ENCODE assay signal across 21 cellular contexts in the genomic region with DNA sequence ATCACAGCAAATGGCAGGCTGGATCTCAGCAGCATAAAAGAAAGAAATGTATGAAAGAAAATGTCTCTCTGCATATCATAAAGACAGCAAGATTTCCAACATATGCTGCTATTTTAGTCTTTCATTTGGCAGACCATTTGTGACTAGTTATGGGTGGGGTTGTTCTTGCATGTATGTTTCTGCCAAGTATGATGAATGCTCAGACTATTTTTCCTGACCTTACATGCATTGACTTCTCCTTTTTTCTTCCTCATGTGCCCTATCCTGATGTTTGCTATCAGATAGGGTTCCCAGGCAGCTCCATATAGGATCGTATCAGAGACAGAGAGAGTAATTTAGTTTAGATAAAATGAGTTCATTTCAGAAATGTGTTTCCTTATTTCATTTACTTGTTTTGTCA. TPM values are rescaled to one million over a fixed set of nuclear protein-coding genes. Genes with fewer than 3 reads are reported as not detected.
DNase-seq lines count a peak whose midpoint lies in the region; ATAC-seq and TF ChIP-seq lines count a peak whose summit lies in the region.
"Had no signal": no experiment of that assay in that cellular context is flagged by ENCODE, and none has a peak within 500 bp of the region (broad histone marks: within the 10 kb centered on the region; RNA-seq: fewer than 3 reads in every experiment).

No MANE protein-coding gene starts in this region.

- H3K4me3 Mint-ChIP-seq in nephron, result no peak overlapping the region
- H3K4me3 Mint-ChIP-seq in natural killer cell treated with Interleukin-12 subunit alpha and Interleukin-12 subunit beta and Interleukin-15 and Interleukin-18, amount 100 ng/mL, for 72 hours, result no peak overlapping the region
- H3K4me3 Mint-ChIP-seq: HFFc6, T-cell had no signal

- H3K4me2 ChIP-seq in fibroblast of lung (ENCODE audit: extremely low read depth, insufficient read depth, low read length), result peak overlapping the region; percentile 72
- H3K4me2 ChIP-seq: KMS-11 had no signal

- ATAC-seq in HG02840 (IDR thresholded peaks at IDR 0.05; ENCODE audit: low FRiP score, unreplicated experiment), result no peak
- ATAC-seq in HG02571 (IDR thresholded peaks at IDR 0.05; ENCODE audit: unreplicated experiment), result no peak
- no peak for ATAC-seq in natural killer cell treated with Interleukin-12 subunit alpha and Interleukin-12 subunit beta and Interleukin-15 and Interleukin-18, amount 100 ng/mL, for 72 hours
- ATAC-seq: left lung, T-cell had no signal

- no peaks in the 10 kb centered on the region for H3K27me3 Mint-ChIP-seq in nephron (ENCODE audit: low read depth)
- no peaks in the 10 kb centered on the region for H3K27me3 Mint-ChIP-seq in natural killer cell treated with Interleukin-12 subunit alpha and Interleukin-12 subunit beta and Interleukin-15 and Interleukin-18, amount 100 ng/mL, for 72 hours

- peak overlapping the region; percentile 31 for H2AFZ ChIP-seq in fibroblast of lung (ENCODE audit: low read length)

- H3K27ac Mint-ChIP-seq in nephron, result peak overlapping the region; percentile 53 to 78 (median 68)
- H3K27ac Mint-ChIP-seq in natural killer cell treated with Interleukin-12 subunit alpha and Interleukin-12 subunit beta and Interleukin-15 and Interleukin-18, amount 100 ng/mL, for 72 hours, result no peak overlapping the region
- H3K27ac Mint-ChIP-seq: HFFc6, T-cell had no signal

- H3K27me3 ChIP-seq in adipocyte (replicated peaks; ENCODE audit: control insufficient read depth, insufficient read depth, low read length), result no peaks in the 10 kb centered on the region
- no peaks in the 10 kb centered on the region for H3K27me3 ChIP-seq in fibroblast of lung (ENCODE audit: control insufficient read depth, insufficient read depth, low read length)
- H3K27me3 ChIP-seq: left lung had no signal

- H3K9me3 ChIP-seq in adipocyte (ENCODE audit: control insufficient read depth, low read length) (no peaks in the 10 kb centered on the region), fibroblast of lung (ENCODE audit: control insufficient read depth, insufficient read depth, low read depth, low read length) (no peaks in the 10 kb centered on the region)
- H3K9me3 ChIP-seq: left lung, thoracic aorta had no signal

- no peaks in the 10 kb centered on the region for H3K9me3 Mint-ChIP-seq in nephron
- H3K9me3 Mint-ChIP-seq in natural killer cell treated with Interleukin-12 subunit alpha and Interleukin-12 subunit beta and Interleukin-15 and Interleukin-18, amount 100 ng/mL, for 72 hours, result no peaks in the 10 kb centered on the region
- H3K9me3 Mint-ChIP-seq: HFFc6, T-cell had no signal

- H3K27ac ChIP-seq in fibroblast of lung (ENCODE audit: insufficient read depth, low read length), result peak overlapping the region; percentile 40
- H3K27ac ChIP-seq: KMS-11, left lung, thoracic aorta had no signal

- no peaks in the 10 kb centered on the region for H4K20me1 ChIP-seq in fibroblast of lung (ENCODE audit: control insufficient read depth, extremely low read depth, insufficient read depth, low read length)

- peaks cover 17% of the 10 kb centered on the region for H3K4me1 ChIP-seq in adipocyte (ENCODE audit: control insufficient read depth, insufficient read depth, low read length)
- H3K4me1 ChIP-seq in fibroblast of lung (ENCODE audit: control insufficient read depth, extremely low read depth, insufficient read depth, low read length), result peaks cover 4% of the 10 kb centered on the region
- H3K4me1 ChIP-seq: left lung had no signal

- H3K9ac ChIP-seq in adipocyte (ENCODE audit: low read length) (peak overlapping the region; percentile 19), fibroblast of lung (ENCODE audit: insufficient read depth, low read length) (no peak overlapping the region)
- H3K9ac ChIP-seq: KMS-11 had no signal

- DNase-seq in EL, result peak; percentile 61
- peak; percentile 80 for DNase-seq in adipocyte (ENCODE audit: low read depth)
- peak; percentile 50 to 81 for DNase-seq in fibroblast of lung (ENCODE audit: low read depth in 2 of 2)
- DNase-seq in foreskin melanocyte, result no peak
- DNase-seq in natural killer cell treated with Interleukin-12 subunit alpha and Interleukin-12 subunit beta and Interleukin-15 and Interleukin-18, amount 100 ng/mL, for 72 hours (ENCODE audit: low spot score), result no peak
- DNase-seq: activated CD4-positive, alpha-beta T cell treated with anti-CD3 and anti-CD28 coated beads, Interleukin-2, amount 50 U/mL, for 1 hour; activated gamma-delta T cell treated with Interleukin-2 at 50 U/mL for 16 hours; cerebellar nuclear complex; left lung; NCI-H1105; NCI-H2107; NCI-H510A treated with DMSO at 0.1 percent for 48 hours; RPMI8226; stimulated activated CD4-positive, alpha-beta T cell treated with anti-CD3 and anti-CD28 coated beads, Interleukin-15, amount 100 ng/mL, for 24 hours; T-cell had no signal

- H3K79me2 ChIP-seq in fibroblast of lung (ENCODE audit: control insufficient read depth, insufficient read depth, low read length), result no peaks in the 10 kb centered on the region

- peak overlapping the region; percentile 6 for H3K4me3 ChIP-seq in adipocyte (ENCODE audit: low read length)
- H3K4me3 ChIP-seq in fibroblast of lung (replicated peaks in 1 of 4; ENCODE audit: control extremely low read depth in 1 of 4, insufficient read depth in 1 of 4, low read depth in 3 of 4, low read length in 4 of 4), result no peak overlapping the region
- H3K4me3 ChIP-seq: left lung, thoracic aorta had no signal

- no peaks in the 10 kb centered on the region for H3K36me3 ChIP-seq in adipocyte (ENCODE audit: control insufficient read depth, insufficient read depth, low read length, severe bottlenecking)
- H3K36me3 ChIP-seq in fibroblast of lung (ENCODE audit: control insufficient read depth, insufficient read depth, low read length), result no peaks in the 10 kb centered on the region
- H3K36me3 ChIP-seq: left lung, thoracic aorta had no signal

- TF ChIP-seq CTCF in fibroblast of lung (conservative IDR thresholded peaks at IDR 0.05 in 1 of 2, IDR thresholded peaks at IDR 0.05 in 1 of 2; ENCODE audit: low read depth in 1 of 2, low read length in 2 of 2), result no peak
- TF ChIP-seq CTCF in nephron (IDR thresholded peaks at IDR 0.05; ENCODE audit: unreplicated experiment in 3 of 3), result no peak

- no peaks in the 10 kb centered on the region for H3K36me3 Mint-ChIP-seq in nephron (ENCODE audit: low read depth)
- H3K36me3 Mint-ChIP-seq in natural killer cell treated with Interleukin-12 subunit alpha and Interleukin-12 subunit beta and Interleukin-15 and Interleukin-18, amount 100 ng/mL, for 72 hours, result no peaks in the 10 kb centered on the region
- H3K36me3 Mint-ChIP-seq: T-cell had no signal

- H3K4me1 Mint-ChIP-seq in nephron, result peaks cover 23% of the 10 kb centered on the region
- H3K4me1 Mint-ChIP-seq in natural killer cell treated with Interleukin-12 subunit alpha and Interleukin-12 subunit beta and Interleukin-15 and Interleukin-18, amount 100 ng/mL, for 72 hours (ENCODE audit: low read depth in 2 of 2), result no peaks in the 10 kb centered on the region
- H3K4me1 Mint-ChIP-seq: T-cell had no signal

RNA-seq across cellular contexts. Expression of a gene that starts 58.4 kb away (rescaled TPM):
- 14.9 and 20.6 TPM in 2 replicates for total RNA-seq in fibroblast of lung
- 4.8 and 7.4 TPM in 2 replicates for polyA plus RNA-seq in fibroblast of lung
- polyA plus RNA-seq in fibroblast of lung (2012), result 5.2 and 8.8 TPM in 2 replicates
- polyA minus RNA-seq in fibroblast of lung (ENCODE audit: low replicate concordance), result 9.0 and 11.9 TPM in 2 replicates
- under 1 TPM in 1 of 2 donors, not detected in 1; 0.52 TPM for total RNA-seq in natural killer cell treated with Interleukin-12 subunit alpha and Interleukin-12 subunit beta and Interleukin-15 and Interleukin-18, amount 100 ng/mL, for 72 hours

Comparison
In these comparisons a context has a peak if more than half of its experiments do, and no peak if none do; other contexts are left out.
1. DNase-seq: peak in EL (single experiment), adipocyte (single experiment) and fibroblast of lung (2 of 2); none in foreskin melanocyte (single experiment) and natural killer cell treated with Interleukin-12 subunit alpha and Interleukin-12 subunit beta and Interleukin-15 and Interleukin-18, amount 100 ng/mL, for 72 hours (single experiment).
2. H3K27ac Mint-ChIP-seq: peak in nephron (3 of 3); none in natural killer cell treated with Interleukin-12 subunit alpha and Interleukin-12 subunit beta and Interleukin-15 and Interleukin-18, amount 100 ng/mL, for 72 hours (0 of 2).
3. RNA of a gene that starts 58.4 kb away (total RNA-seq): 14.9 to 20.6 TPM in fibroblast of lung; 0.52 TPM in natural killer cell treated with Interleukin-12 subunit alpha and Interleukin-12 subunit beta and Interleukin-15 and Interleukin-18, amount 100 ng/mL, for 72 hours; every median in the first group is over 10 times any median in the second.